1 cellular context compared by ENCODE assay signal in the genomic region with DNA sequence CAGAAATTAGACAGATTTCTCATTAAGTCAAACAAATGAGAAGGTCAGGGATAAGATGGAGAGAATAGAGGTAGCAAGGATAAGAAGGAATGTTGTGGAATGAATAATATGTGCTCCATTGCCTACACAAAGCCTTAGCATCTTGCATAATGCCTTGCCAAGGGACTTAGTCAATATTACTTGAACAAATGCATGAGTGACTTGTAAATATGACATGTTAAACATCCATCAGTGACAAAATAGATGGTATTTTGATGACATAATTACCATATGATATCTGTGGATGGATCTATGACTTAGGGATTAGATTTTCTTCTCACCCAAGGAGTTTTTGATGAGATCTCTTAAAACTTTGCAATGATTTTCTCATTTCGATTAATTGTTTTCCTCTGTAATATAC.
TF ChIP-seq lines count a peak whose summit lies in the region.

No MANE protein-coding gene starts in this region.

TF ChIP-seq in SK-N-SH, 30 proteins besides CTCF, POLR2A, EP300 and RAD21 (continued from another document):
- TF ChIP-seq SIN3A (IDR thresholded peaks at IDR 0.05; ENCODE audit: borderline replicate concordance, low read depth, low read length): no peak
